ENCODE assay signal across 8 cellular contexts in genomic region chr12:6540181-6540877, GRCh38. TPM values are rescaled to one million over a fixed set of nuclear protein-coding genes. Genes with fewer than 3 reads are reported as not detected.
DNase-seq lines count a peak whose midpoint lies in the region; ATAC-seq and TF ChIP-seq lines count a peak whose summit lies in the region.

No MANE protein-coding gene starts in this region.

- H3K4me3 ChIP-seq in fibroblast of the aortic adventitia (ENCODE audit: low read depth, low read length): peak overlapping the region; percentile 9

- peak; percentile 79 for DNase-seq in activated CD8-positive, alpha-beta memory T cell treated with anti-CD3 and anti-CD28 coated beads for 24 hours
- DNase-seq in activated CD8-positive, alpha-beta memory T cell treated with anti-CD3 and anti-CD28 coated beads, Interleukin-2, amount 50 U/mL, for 4 hours: no peak
- DNase-seq in NCI-H345 (lab: John Stamatoyannopoulos, UW) (peak; percentile 82), fibroblast of the aortic adventitia (ENCODE audit: low read depth) (peak; percentile 95), omental fat pad (ENCODE audit: low spot score) (peak; percentile 71)
- DNase-seq in activated T-cell treated with anti-CD3 and anti-CD28 coated beads, Interleukin-2, amount 50 U/mL, for 48 hours: peak; percentile 68 to 70

- ATAC-seq in omental fat pad (ENCODE audit: low FRiP score) (peak; percentile 91), HG03442 (IDR thresholded peaks at IDR 0.05; ENCODE audit: unreplicated experiment) (no peak), GM19397 (IDR thresholded peaks at IDR 0.05; ENCODE audit: unreplicated experiment) (no peak)

- TF ChIP-seq CTCF in fibroblast of the aortic adventitia (IDR thresholded peaks at IDR 0.05; ENCODE audit: insufficient read depth, low read length): no peak
- TF ChIP-seq CTCF in omental fat pad (IDR thresholded peaks at IDR 0.05): no peak

RNA-seq across cellular contexts. Expression of gene GAPDH, which starts 6.0 kb away (rescaled TPM):
- total RNA-seq in fibroblast of the aortic adventitia (ENCODE audit: low replicate concordance): 1,521 and 5,776 TPM in 2 replicates
- 1,000 to 10,000 TPM; 1,060 to 2,185 (median 1,462) TPM for total RNA-seq in omental fat pad

RNA-seq across cellular contexts. Expression of gene IFFO1, which starts 15.5 kb away (rescaled TPM):
- total RNA-seq in fibroblast of the aortic adventitia (ENCODE audit: low replicate concordance) (12.7 and 17.2 TPM in 2 replicates), omental fat pad (10 to 100 TPM; 15.5 to 50.0 (median 18.4) TPM)

RNA-seq across cellular contexts. Expression of gene NOP2, which starts 27.8 kb away (rescaled TPM):
- total RNA-seq in fibroblast of the aortic adventitia (ENCODE audit: low replicate concordance) (24.0 and 54.6 TPM in 2 replicates), omental fat pad (100 to 1,000 TPM in 1 of 4 donors, 10 to 100 TPM in 3; 26.2 to 153 (median 45.0) TPM)

RNA-seq across cellular contexts. Expression of gene NCAPD2, which starts 46.4 kb away (rescaled TPM):
- 43.1 and 45.1 TPM in 2 replicates for total RNA-seq in fibroblast of the aortic adventitia (ENCODE audit: low replicate concordance)
- 10 to 100 TPM; 10.6 to 36.3 (median 20.7) TPM for total RNA-seq in omental fat pad

RNA-seq across cellular contexts. Expression of gene MRPL51, which starts 47.3 kb away (rescaled TPM):
- total RNA-seq in fibroblast of the aortic adventitia (ENCODE audit: low replicate concordance) (113 and 167 TPM in 2 replicates), omental fat pad (100 to 1,000 TPM in 1 of 4 donors, 10 to 100 TPM in 3; 44.1 to 118 (median 67.8) TPM)
